9 cellular contexts compared by ENCODE assay signal in the genomic region with DNA sequence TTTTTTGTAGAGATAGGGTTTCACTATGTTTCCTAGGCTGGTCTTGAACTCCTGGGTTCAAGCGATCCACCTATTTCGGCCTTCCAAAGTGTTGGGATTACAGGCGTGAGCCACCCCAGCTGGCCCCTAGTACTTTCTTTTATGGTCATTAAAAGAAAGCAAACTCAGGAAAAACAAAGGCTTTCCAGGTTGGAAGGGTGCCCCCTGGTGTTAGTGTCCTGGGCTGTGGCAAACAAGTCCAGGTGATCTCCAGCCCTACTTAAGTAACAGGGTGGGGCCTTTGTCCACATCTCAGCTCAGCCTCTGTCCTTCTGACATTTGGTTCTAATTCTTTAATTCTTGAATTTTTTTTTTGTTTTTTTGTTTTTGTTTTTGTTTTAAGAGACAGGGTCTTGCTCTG. TPM values are rescaled to one million over a fixed set of nuclear protein-coding genes. Genes with fewer than 3 reads are reported as not detected.
DNase-seq lines count a peak whose midpoint lies in the region; ATAC-seq, FAIRE-seq and TF ChIP-seq lines count a peak whose summit lies in the region.
"Had no signal": no experiment of that assay in that cellular context is flagged by ENCODE, and none has a peak within 500 bp of the region (broad histone marks: within the 10 kb centered on the region; RNA-seq: fewer than 3 reads in every experiment).

No MANE protein-coding gene starts in this region.

- H3K27me3 ChIP-seq in AG04450 (ENCODE audit: control insufficient read depth, insufficient read depth, low read length) (no peaks in the 10 kb centered on the region), SU-DHL-6 (ENCODE audit: low read length) (0 out of 2 replicates have a peak, but pooled peaks cover 1% of the 10 kb centered on the region), gastrocnemius medialis (no peaks in the 10 kb centered on the region)

- H3K4me3 ChIP-seq in AG04450 (ENCODE audit: low read depth, low read length) (peak overlapping the region; percentile 22; the same call in 1 of the 2 replicates), SU-DHL-6 (ENCODE audit: insufficient read depth, low read length, poor library complexity, severe bottlenecking) (no peak overlapping the region), epithelial cell of esophagus (ENCODE audit: low read length) (no peak overlapping the region), gastrocnemius medialis (no peak overlapping the region), lower leg skin (ENCODE audit: low read depth, poor library complexity, severe bottlenecking) (no peak overlapping the region)

- H3K27ac Mint-ChIP-seq in mesothelial cell of epicardium = no peak overlapping the region

- peaks cover 28% of the 10 kb centered on the region for H3K4me1 Mint-ChIP-seq in mesothelial cell of epicardium

- H3K36me3 ChIP-seq in SU-DHL-6 (ENCODE audit: low read length) = no peaks in the 10 kb centered on the region
- H3K36me3 ChIP-seq in gastrocnemius medialis = no peaks in the 10 kb centered on the region

- peaks cover 4% of the 10 kb centered on the region for H3K27me3 Mint-ChIP-seq in mesothelial cell of epicardium (ENCODE audit: low read depth)

- H3K4me2 ChIP-seq in SU-DHL-6 (ENCODE audit: low read depth, low read length, poor library complexity, severe bottlenecking) = no peak overlapping the region

- POLR2A ChIA-PET in AG04450 (lab: Yijun Ruan, JAX) = interaction anchor here (0.7 to 2.4 kb wide), 3 partner anchors 12 to 110 kb away, joined by 3 to 30 read pairs (median 7); no protein-coding TSS in a partner anchor

- no peak overlapping the region for H3K9ac ChIP-seq in SU-DHL-6 (ENCODE audit: low read length)

- no peak overlapping the region for H3K4me3 Mint-ChIP-seq in mesothelial cell of epicardium

- H3K9me3 ChIP-seq in AG04450 (ENCODE audit: control insufficient read depth, insufficient read depth, low read length) (no peaks in the 10 kb centered on the region), SU-DHL-6 (ENCODE audit: insufficient read depth, low read length) (no peaks in the 10 kb centered on the region), gastrocnemius medialis (no peaks in the 10 kb centered on the region)

- no peaks in the 10 kb centered on the region for H3K9me3 Mint-ChIP-seq in mesothelial cell of epicardium

- no peak for TF ChIP-seq POLR2A in gastrocnemius medialis (IDR thresholded peaks at IDR 0.05)
- TF ChIP-seq POLR2A in lower leg skin (IDR thresholded peaks at IDR 0.05) = no peak

- no peaks in the 10 kb centered on the region for H3K9me2 ChIP-seq in SU-DHL-6 (replicated peaks; ENCODE audit: insufficient read depth, low read length)

- TF ChIP-seq CTCF in AG04450 (IDR thresholded peaks at IDR 0.05; ENCODE audit: low read depth, low read length) = peak; percentile 57
- peak; percentile 63 for TF ChIP-seq CTCF in SU-DHL-6 (IDR thresholded peaks at IDR 0.05; ENCODE audit: insufficient read depth, low read length, poor library complexity, severe bottlenecking)
- peak; percentile 68 for TF ChIP-seq CTCF in epithelial cell of esophagus (IDR thresholded peaks at IDR 0.05; ENCODE audit: insufficient read depth, low read depth, low read length, missing control alignments)
- TF ChIP-seq CTCF in gastrocnemius medialis (IDR thresholded peaks at IDR 0.05 in 4 of 5, conservative IDR thresholded peaks at IDR 0.05 in 1 of 5) = peak in 4 of 5 experiments; percentile 18 to 52 (median 29)
- no peak for TF ChIP-seq CTCF in mesothelial cell of epicardium (IDR thresholded peaks at IDR 0.05; ENCODE audit: unreplicated experiment)
- no peak for TF ChIP-seq CTCF in lower leg skin (IDR thresholded peaks at IDR 0.05)

- intact Hi-C loops in gastrocnemius medialis (cut with DNase I; ENCODE audit: low total_unique reads) = no loop called here
- intact Hi-C loops in lower leg skin (cut with DNase I; ENCODE audit: low total_unique reads) = no loop called here

- peaks cover 36 to 43% of the 10 kb centered on the region in 2 donors for H3K4me1 ChIP-seq in gastrocnemius medialis

- CTCF ChIA-PET in AG04450 (lab: Charles Lee) = interaction anchor here (0.9 to 2.9 kb wide), 4 partner anchors 11 to 109 kb away, joined by 3 to 10 read pairs (median 3); no protein-coding TSS in a partner anchor

- no peaks in the 10 kb centered on the region for H3K79me2 ChIP-seq in SU-DHL-6 (ENCODE audit: insufficient read depth, low read length)

- 89 to 90% methylated on average over 3 of the region's 3 CpGs for WGBS in lower leg skin, 2 donors

- H2AFZ ChIP-seq in SU-DHL-6 (ENCODE audit: low read depth, low read length, severe bottlenecking) = no peak overlapping the region

- DNase-seq in AG04450 (ENCODE audit: low read depth, low spot score) (no peak), GM18507 (ENCODE audit: extremely low spot score, insufficient read length, low read depth) (no peak), epithelial cell of esophagus (ENCODE audit: low read depth) (peak; percentile 65), gastrocnemius medialis (no peak), inferior parietal cortex (ENCODE audit: extremely low spot score) (no peak), mesothelial cell of epicardium (ENCODE audit: low spot score in 2 of 2, unreplicated experiment in 2 of 2) (no peak), lower leg skin (ENCODE audit: low spot score in 2 of 2) (no peak)

- peak overlapping the region; percentile 85 for H3K27ac ChIP-seq in AG04450 (ENCODE audit: low read depth, low read length)
- H3K27ac ChIP-seq in SU-DHL-6 (ENCODE audit: low read depth, low read length) = no peak overlapping the region
- H3K27ac ChIP-seq in gastrocnemius medialis = peak overlapping the region; percentile 50 to 72 (median 70)
- H3K27ac ChIP-seq: epithelial cell of prostate had no signal

- in situ Hi-C loops in gastrocnemius medialis (cut with MboI; ENCODE audit: low sequenced_read_pairs in 4 of 4) = no loop called here

- H3F3A ChIP-seq in SU-DHL-6 (ENCODE audit: insufficient read depth) = no peaks in the 10 kb centered on the region

- no peaks in the 10 kb centered on the region for H4K20me1 ChIP-seq in SU-DHL-6 (ENCODE audit: low read depth, low read length)

- ATAC-seq in gastrocnemius medialis = no peak

- FAIRE-seq in GM18507 (lab: Jason Lieb, UNC) = peak; percentile 64

- peaks cover 10% of the 10 kb centered on the region for H3K36me3 Mint-ChIP-seq in mesothelial cell of epicardium

RNA-seq across cellular contexts. Expression of gene IGFBP4, which starts 6.9 kb away (rescaled TPM):
- polyA plus RNA-seq in AG04450 (2011; rRNA removed) = 1,026 and 1,343 TPM in 2 replicates
- polyA minus RNA-seq in AG04450 (2011; rRNA and poly(A)+ RNA removed) = 782 and 1,005 TPM in 2 replicates
- 10 to 100 TPM; 14.5 to 56.8 (median 36.5) TPM for total RNA-seq in gastrocnemius medialis
- total RNA-seq in mesothelial cell of epicardium = 106 to 111 TPM (median 108 TPM) in 3 replicates
- total RNA-seq in lower leg skin = 10 to 100 TPM; 35.1 to 90.4 (median 39.6) TPM

RNA-seq across cellular contexts. Expression of gene TOP2A, which starts 32.5 kb away (rescaled TPM):
- polyA plus RNA-seq in AG04450 (2011; rRNA removed) = 28.2 and 53.5 TPM in 2 replicates
- 12.0 and 28.1 TPM in 2 replicates for polyA minus RNA-seq in AG04450 (2011; rRNA and poly(A)+ RNA removed)
- total RNA-seq in gastrocnemius medialis (1 to 10 TPM in 2 of 4 donors, under 1 TPM in 2; 0.26 to 1.6 (median 1.0) TPM), mesothelial cell of epicardium (79.4 to 91.0 TPM (median 85.3 TPM) in 3 replicates), lower leg skin (10 to 100 TPM in 1 of 4 donors, 1 to 10 TPM in 3; 5.7 to 11.9 (median 8.2) TPM)

RNA-seq across cellular contexts. Expression of gene TNS4, which starts 51.2 kb away (rescaled TPM):
- 0.07 and 0.10 TPM in 2 replicates for polyA plus RNA-seq in AG04450 (2011; rRNA removed)
- 0.04 and 0.09 TPM in 2 replicates for polyA minus RNA-seq in AG04450 (2011; rRNA and poly(A)+ RNA removed)
- total RNA-seq in gastrocnemius medialis (under 1 TPM in 1 of 4 donors, not detected in 3; 0.18 TPM), mesothelial cell of epicardium (0.07 TPM in 1 of 3 replicates, not detected in the others), lower leg skin (1,000 to 10,000 TPM in 1 of 4 donors, 100 to 1,000 TPM in 3; 413 to 1,865 (median 485) TPM)

Comparison
In these comparisons a context has a peak if more than half of its experiments do, and no peak if none do; other contexts are left out.
1. CTCF ChIP-seq: peak in AG04450 (single experiment), SU-DHL-6 (single experiment), epithelial cell of esophagus (single experiment) and gastrocnemius medialis (4 of 5); none in mesothelial cell of epicardium (single experiment) and lower leg skin (0 of 3).
2. RNA of gene TNS4, which starts 51.2 kb away (total RNA-seq): 413 to 1,865 TPM in lower leg skin; 0.18 TPM in gastrocnemius medialis and 0.07 TPM in mesothelial cell of epicardium; every median in the first group is over 100 times any median in the second.